In the genomic region with DNA sequence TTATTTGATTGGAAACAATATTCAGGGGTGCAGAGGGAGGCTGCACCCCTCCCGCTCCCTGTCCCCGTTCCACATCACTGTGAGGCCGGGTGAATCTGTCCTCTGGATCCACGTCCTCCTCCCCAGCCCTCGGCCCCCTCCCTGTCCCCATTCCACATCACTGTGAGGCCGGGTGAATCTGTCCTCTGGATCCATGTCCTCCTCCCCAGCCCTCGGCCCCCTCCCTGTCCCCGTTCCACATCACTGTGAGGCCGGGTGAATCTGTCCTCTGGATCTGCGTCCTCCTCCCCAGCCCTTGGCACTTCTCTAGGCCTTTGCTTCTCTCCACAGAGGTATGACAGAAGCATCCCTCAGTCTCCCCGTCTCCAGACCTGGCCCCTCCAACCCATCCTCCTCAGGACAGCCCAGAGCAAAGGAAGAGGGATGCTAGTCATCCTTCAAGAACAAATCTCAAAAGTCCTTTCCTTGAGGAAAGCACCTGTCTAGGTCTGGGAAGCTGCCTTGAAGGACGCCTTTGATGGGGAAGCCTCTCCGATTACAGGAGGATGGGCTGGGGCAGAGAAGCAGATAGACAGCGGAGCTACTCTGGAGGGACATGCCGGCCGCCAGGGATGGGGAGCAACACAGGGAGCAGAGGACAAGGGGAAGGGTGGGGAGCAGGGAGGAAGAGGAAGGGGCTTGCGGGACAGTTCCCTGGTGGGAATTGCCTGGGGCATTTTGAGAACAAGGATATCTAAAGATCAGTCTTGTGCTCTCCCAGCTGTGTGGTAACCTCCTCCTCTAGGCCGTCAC, we compare ENCODE assay signal across 16 cellular contexts. TPM values are rescaled to one million over a fixed set of nuclear protein-coding genes. Genes with fewer than 3 reads are reported as not detected.
DNase-seq lines count a peak whose midpoint lies in the region; ATAC-seq and TF ChIP-seq lines count a peak whose summit lies in the region.
"Had no signal": no experiment of that assay in that cellular context is flagged by ENCODE, and none has a peak within 500 bp of the region (broad histone marks: within the 10 kb centered on the region; RNA-seq: fewer than 3 reads in every experiment).

No MANE protein-coding gene starts in this region.

- peak overlapping the region; percentile 29 for H2AK5ac ChIP-seq in neuronal stem cell (ENCODE audit: low read depth, low read length)

- no peak overlapping the region for H4K91ac ChIP-seq in neuronal stem cell (ENCODE audit: low read depth, low read length, poor library complexity)

- no peak overlapping the region for H3K18ac ChIP-seq in neuronal stem cell (ENCODE audit: low read length)

- ATAC-seq in central memory CD8-positive, alpha-beta T cell (replicated peaks; ENCODE audit: extremely low read depth, poor library complexity, severe bottlenecking) = no peak
- no peak for ATAC-seq in left cardiac atrium

- H2BK120ac ChIP-seq in neuronal stem cell (ENCODE audit: low read depth, low read length) = no peak overlapping the region

- peaks cover 3% of the 10 kb centered on the region for H3K27me3 Mint-ChIP-seq in activated CD4-positive, alpha-beta T cell treated with anti-CD3 and anti-CD28 coated beads, Interleukin-2, amount 10 ng/mL, durations not matched to agents 7 days and 5 days
- no peaks in the 10 kb centered on the region for H3K27me3 Mint-ChIP-seq in central memory CD8-positive, alpha-beta T cell

- CTCF ChIA-PET in activated CD4-positive, alpha-beta T cell treated with anti-CD3 and anti-CD28 coated beads, Interleukin-2, amount 10 ng/mL, durations not matched to agents 7 days and 5 days (lab: Charles Lee) = interaction anchor here (0.9 to 1.2 kb wide), 3 partner anchors 9 to 38 kb away, joined by 3 read pairs; no protein-coding TSS in a partner anchor

- H4K8ac ChIP-seq in neuronal stem cell (ENCODE audit: low read depth, low read length) = no peak overlapping the region

- no peaks in the 10 kb centered on the region for H3K36me3 ChIP-seq in neuronal stem cell (replicated peaks in 1 of 2; ENCODE audit: control insufficient read depth in 2 of 2, insufficient read depth in 2 of 2, low read length in 2 of 2)
- H3K36me3 ChIP-seq: BLaER1, HAP-1 had no signal

- H3K9me3 Mint-ChIP-seq in activated CD4-positive, alpha-beta T cell treated with anti-CD3 and anti-CD28 coated beads, Interleukin-2, amount 10 ng/mL, durations not matched to agents 7 days and 5 days = peaks cover 14% of the 10 kb centered on the region
- no peaks in the 10 kb centered on the region for H3K9me3 Mint-ChIP-seq in central memory CD8-positive, alpha-beta T cell

- H3K9me3 ChIP-seq in neuronal stem cell (replicated peaks in 1 of 2; ENCODE audit: control insufficient read depth in 2 of 2, insufficient read depth in 1 of 2, low read depth in 1 of 2, low read length in 2 of 2) = no peaks in the 10 kb centered on the region
- H3K9me3 ChIP-seq: HAP-1 had no signal

- no peak overlapping the region for H3K9ac ChIP-seq in neuronal stem cell (ENCODE audit: low read depth, low read length, poor library complexity)
- H3K9ac ChIP-seq: BLaER1 had no signal

- H3K27me3 ChIP-seq in neuronal stem cell (ENCODE audit: control insufficient read depth in 3 of 3, insufficient read depth in 3 of 3, low read depth in 1 of 3, low read length in 3 of 3) = peaks cover 0 to 9% (median 0%) of the 10 kb centered on the region in 3 experiments
- H3K27me3 ChIP-seq: BLaER1 had no signal

- WGBS in neuronal stem cell (ENCODE audit: extremely low coverage in 2 of 2, insufficient read length in 2 of 2, insufficient replicate concordance in 1 of 2), 2 donors = no CpG with 5 or more reads among the region's 18 CpGs

- no peak overlapping the region for H3K14ac ChIP-seq in neuronal stem cell (ENCODE audit: low read length)

- DNase-seq in activated CD4-positive, alpha-beta T cell treated with anti-CD3 and anti-CD28 coated beads, Interleukin-2, amount 10 ng/mL, durations not matched to agents 7 days and 5 days = no peak
- DNase-seq in activated CD4-positive, alpha-beta T cell treated with anti-CD3 and anti-CD28 coated beads, Interleukin-2, amount 50 U/mL, for 48 hours = no peak
- DNase-seq in central memory CD8-positive, alpha-beta T cell (ENCODE audit: low spot score in 2 of 2) = no peak
- DNase-seq in neuronal stem cell (ENCODE audit: low spot score) (no peak), NCI-H2196 treated with DMSO at 0.1 percent for 48 hours (lab: John Stamatoyannopoulos, UW; ENCODE audit: unreplicated experiment) (no peak), left cardiac atrium (no peak), foreskin fibroblast (no peak)
- DNase-seq: 8988T; AML-193; Caco-2; CD8-positive, alpha-beta memory T cell; DMS53; GF-D8; GOT3 had no signal

- H3K4me3 Mint-ChIP-seq in activated CD4-positive, alpha-beta T cell treated with anti-CD3 and anti-CD28 coated beads, Interleukin-2, amount 10 ng/mL, durations not matched to agents 7 days and 5 days = no peak overlapping the region
- H3K4me3 Mint-ChIP-seq in central memory CD8-positive, alpha-beta T cell = no peak overlapping the region
- H3K4me3 Mint-ChIP-seq: CD8-positive, alpha-beta memory T cell had no signal

- intact Hi-C loops in left cardiac atrium (cut with DNase I) = no loop called here

- peaks cover 7% of the 10 kb centered on the region for H3K36me3 Mint-ChIP-seq in activated CD4-positive, alpha-beta T cell treated with anti-CD3 and anti-CD28 coated beads, Interleukin-2, amount 10 ng/mL, durations not matched to agents 7 days and 5 days (ENCODE audit: low read depth)
- peaks cover 3% of the 10 kb centered on the region for H3K36me3 Mint-ChIP-seq in central memory CD8-positive, alpha-beta T cell (ENCODE audit: insufficient read depth)

- H3K4me3 ChIP-seq in neuronal stem cell (ENCODE audit: low read length in 2 of 2) (no peak overlapping the region), foreskin fibroblast (ENCODE audit: low read depth in 1 of 2, low read length in 2 of 2) (no peak overlapping the region)
- H3K4me3 ChIP-seq: BLaER1, HAP-1 had no signal

- peaks cover 10% of the 10 kb centered on the region for H3K4me1 Mint-ChIP-seq in activated CD4-positive, alpha-beta T cell treated with anti-CD3 and anti-CD28 coated beads, Interleukin-2, amount 10 ng/mL, durations not matched to agents 7 days and 5 days
- peaks cover 15% of the 10 kb centered on the region for H3K4me1 Mint-ChIP-seq in central memory CD8-positive, alpha-beta T cell

- H3K27ac Mint-ChIP-seq in activated CD4-positive, alpha-beta T cell treated with anti-CD3 and anti-CD28 coated beads, Interleukin-2, amount 10 ng/mL, durations not matched to agents 7 days and 5 days = peak overlapping the region; percentile 56
- H3K27ac Mint-ChIP-seq in central memory CD8-positive, alpha-beta T cell (ENCODE audit: low read depth) = peak overlapping the region; percentile 45
- H3K27ac Mint-ChIP-seq: CD8-positive, alpha-beta memory T cell had no signal

- H2BK12ac ChIP-seq in neuronal stem cell (ENCODE audit: low read length) = no peak overlapping the region

- no peaks in the 10 kb centered on the region for H3K79me1 ChIP-seq in neuronal stem cell (ENCODE audit: low read depth, low read length)

- no peak overlapping the region for H2BK5ac ChIP-seq in neuronal stem cell (ENCODE audit: low read length)

- peak overlapping the region; percentile 70 for H3K23ac ChIP-seq in neuronal stem cell (ENCODE audit: low read depth, low read length, poor library complexity)

- H3K4me1 ChIP-seq in neuronal stem cell (ENCODE audit: control insufficient read depth in 2 of 2, insufficient read depth in 1 of 2, low read depth in 1 of 2, low read length in 2 of 2) = no peaks in the 10 kb centered on the region
- H3K4me1 ChIP-seq: BLaER1, Caco-2, HAP-1 had no signal

- POLR2A ChIA-PET in activated CD4-positive, alpha-beta T cell treated with anti-CD3 and anti-CD28 coated beads, Interleukin-2, amount 10 ng/mL, durations not matched to agents 7 days and 5 days (lab: Charles Lee) = no interaction called here

- TF ChIP-seq CTCF in foreskin fibroblast (IDR thresholded peaks at IDR 0.05; ENCODE audit: low read depth, low read length) = no peak

- H3K4me2 ChIP-seq in neuronal stem cell (ENCODE audit: insufficient read depth, low read length, poor library complexity, severe bottlenecking) = no peak overlapping the region
- H3K4me2 ChIP-seq: BLaER1 had no signal

- H3K27ac ChIP-seq in neuronal stem cell (replicated peaks; ENCODE audit: low read length) = no peak overlapping the region
- H3K27ac ChIP-seq: BLaER1 had no signal

- H2AFZ ChIP-seq in neuronal stem cell (ENCODE audit: low read length) = no peak overlapping the region

- H2BK15ac ChIP-seq in neuronal stem cell (ENCODE audit: low read length) = no peak overlapping the region

- H3K4ac ChIP-seq in neuronal stem cell (ENCODE audit: low read length) = no peak overlapping the region

RNA-seq across cellular contexts. Expression of a gene that starts 10.8 kb away (rescaled TPM):
- 1 to 10 TPM; 7.1 to 7.9 TPM for total RNA-seq in activated CD4-positive, alpha-beta T cell treated with anti-CD3 and anti-CD28 coated beads, Interleukin-2, amount 10 ng/mL, durations not matched to agents 7 days and 5 days
- polyA plus RNA-seq in neuronal stem cell (2013, experiment 1 of 2) = 4.6 TPM
- polyA plus RNA-seq in neuronal stem cell (2013, experiment 2 of 2) = 4.6 TPM
- total RNA-seq in left cardiac atrium = 10 to 100 TPM; 19.6 to 33.3 TPM
